In genomic region chr3:61809879-61810278, GRCh38 we compare ENCODE assay signal across 11 cellular contexts.
DNase-seq lines count a peak whose midpoint lies in the region; ATAC-seq and TF ChIP-seq lines count a peak whose summit lies in the region.
"Had no signal": no experiment of that assay in that cellular context is flagged by ENCODE, and none has a peak within 500 bp of the region (broad histone marks: within the 10 kb centered on the region; RNA-seq: fewer than 3 reads in every experiment).

No MANE protein-coding gene starts in this region.

- BruUV-seq in PC-3 (replicated peaks; lab: Mats Ljungman, UMichigan), result no TSS peak
- no TSS peak for BruUV-seq in PC-9 (replicated peaks; lab: Mats Ljungman, UMichigan)

- H3K27ac ChIP-seq in layer of hippocampus (ENCODE audit: low read depth, low read length), result peak overlapping the region; percentile 30
- peak overlapping the region; percentile 87 for H3K27ac ChIP-seq in subcutaneous abdominal adipose tissue (ENCODE audit: low read depth, low read length)
- no peak overlapping the region for H3K27ac ChIP-seq in PC-3 (ENCODE audit: low read length)
- H3K27ac ChIP-seq in PC-9, result no peak overlapping the region
- H3K27ac ChIP-seq: C4-2B had no signal

- H4K20me1 ChIP-seq in PC-3 (ENCODE audit: low read length) (no peaks in the 10 kb centered on the region), PC-9 (ENCODE audit: insufficient read depth) (no peaks in the 10 kb centered on the region)

- DNase-seq in NCI-H128 (lab: John Stamatoyannopoulos, UW; ENCODE audit: unreplicated experiment) (peak; percentile 15), adipocyte (ENCODE audit: low read depth) (no peak), LoVo (ENCODE audit: low spot score) (no peak), PC-3 (no peak), PC-9 (no peak)
- DNase-seq: activated CD4-positive, alpha-beta T cell treated with anti-CD3 and anti-CD28 coated beads, Interleukin-2, amount 10 ng/mL, durations not matched to agents 24 days and 14 days; midbrain; T-cell had no signal

- no peak for TF ChIP-seq CTCF in PC-3 (conservative IDR thresholded peaks at IDR 0.05; ENCODE audit: low read depth, low read length)
- no peak for TF ChIP-seq CTCF in PC-9 (conservative IDR thresholded peaks at IDR 0.05)

- H3K79me2 ChIP-seq in PC-3 (ENCODE audit: low read length) (no peaks in the 10 kb centered on the region), PC-9 (ENCODE audit: low read depth) (no peaks in the 10 kb centered on the region)

- H3K9me3 ChIP-seq in adipocyte (ENCODE audit: control insufficient read depth, low read length) (no peaks in the 10 kb centered on the region), subcutaneous abdominal adipose tissue (ENCODE audit: control insufficient read depth in 5 of 5, low read length in 5 of 5) (no peaks in the 10 kb centered on the region), PC-3 (ENCODE audit: low read length) (no peaks in the 10 kb centered on the region), PC-9 (ENCODE audit: insufficient read depth, low read depth) (no peaks in the 10 kb centered on the region)

- H3K4me2 ChIP-seq in PC-3 (ENCODE audit: low read length) (no peak overlapping the region), PC-9 (no peak overlapping the region)

- H3K4me1 ChIP-seq in adipocyte (ENCODE audit: control insufficient read depth, insufficient read depth, low read length) (peaks cover 95% of the 10 kb centered on the region), subcutaneous abdominal adipose tissue (ENCODE audit: control insufficient read depth in 5 of 5, insufficient read depth in 5 of 5, low read length in 5 of 5) (peaks cover 16 to 65% (median 62%) of the 10 kb centered on the region in 5 donors), PC-3 (ENCODE audit: insufficient read depth, low read length) (no peaks in the 10 kb centered on the region), PC-9 (replicated peaks; ENCODE audit: insufficient read depth) (no peaks in the 10 kb centered on the region)

- no peak for ATAC-seq in PC-3
- ATAC-seq: T-cell had no signal

- no peaks in the 10 kb centered on the region for H3F3A ChIP-seq in PC-3 (ENCODE audit: low read length, unreplicated experiment)
- H3F3A ChIP-seq in PC-9 (ENCODE audit: insufficient read depth, low read depth), result no peaks in the 10 kb centered on the region

- CTCF ChIA-PET in PC-3 (lab: Charles Lee) (no interaction called here), PC-9 (lab: Charles Lee) (no interaction called here)

- H3K9ac ChIP-seq in adipocyte (ENCODE audit: low read length) (peak overlapping the region; percentile 83), subcutaneous abdominal adipose tissue (ENCODE audit: low read length in 5 of 5) (peak overlapping the region in 1 of 5 donors; percentile 38), PC-3 (ENCODE audit: low read length) (no peak overlapping the region)

- peak overlapping the region; percentile 10 for H3K4me3 ChIP-seq in adipocyte (ENCODE audit: low read length)
- no peak overlapping the region for H3K4me3 ChIP-seq in subcutaneous abdominal adipose tissue (ENCODE audit: low read depth in 1 of 5, low read length in 5 of 5)
- no peak overlapping the region for H3K4me3 ChIP-seq in PC-3 (ENCODE audit: low read length)
- H3K4me3 ChIP-seq in PC-9, result no peak overlapping the region

- H2AFZ ChIP-seq in PC-3 (ENCODE audit: low read length), result no peak overlapping the region
- H2AFZ ChIP-seq in PC-9, result no peak overlapping the region

- H3K9me2 ChIP-seq in PC-3 (replicated peaks; ENCODE audit: low read length) (no peaks in the 10 kb centered on the region), PC-9 (ENCODE audit: insufficient read depth) (no peaks in the 10 kb centered on the region)

- intact Hi-C loops in PC-3 (cut with micrococcal nuclease), result no loop called here
- intact Hi-C loops in PC-9 (cut with micrococcal nuclease; ENCODE audit: unreplicated experiment), result no loop called here

- no peaks in the 10 kb centered on the region for H3K36me3 ChIP-seq in adipocyte (ENCODE audit: control insufficient read depth, insufficient read depth, low read length, severe bottlenecking)
- H3K36me3 ChIP-seq in subcutaneous abdominal adipose tissue (ENCODE audit: control insufficient read depth in 5 of 5, insufficient read depth in 5 of 5, low read length in 5 of 5), result no peaks in the 10 kb centered on the region
- no peaks in the 10 kb centered on the region for H3K36me3 ChIP-seq in PC-3 (ENCODE audit: low read depth, low read length)
- H3K36me3 ChIP-seq in PC-9 (ENCODE audit: low read depth), result no peaks in the 10 kb centered on the region

- POLR2A ChIA-PET in PC-3 (lab: Charles Lee; ENCODE audit: unreplicated experiment) (no interaction called here), PC-9 (lab: Charles Lee; ENCODE audit: unreplicated experiment) (no interaction called here)

- H3K27me3 ChIP-seq in adipocyte (replicated peaks; ENCODE audit: control insufficient read depth, insufficient read depth, low read length), result no peaks in the 10 kb centered on the region
- no peaks in the 10 kb centered on the region for H3K27me3 ChIP-seq in layer of hippocampus (ENCODE audit: control insufficient read depth, insufficient read depth, low read length)
- H3K27me3 ChIP-seq in subcutaneous abdominal adipose tissue (ENCODE audit: control insufficient read depth in 5 of 5, insufficient read depth in 4 of 5, low read length in 5 of 5), result no peaks in the 10 kb centered on the region
- H3K27me3 ChIP-seq in PC-3 (ENCODE audit: low read length), result no peaks in the 10 kb centered on the region
- no peaks in the 10 kb centered on the region for H3K27me3 ChIP-seq in PC-9 (ENCODE audit: insufficient read depth, low read depth)

Comparison
In these comparisons a context has a peak if more than half of its experiments do, and no peak if none do; other contexts are left out.
1. H3K27ac ChIP-seq: peak in layer of hippocampus (single experiment) and subcutaneous abdominal adipose tissue (single experiment); none in PC-3 (single experiment) and PC-9 (single experiment).